Comparison of ENCODE assay signal across 23 cellular contexts in genomic region chr22:49186293-49186692, GRCh38.
"Had no signal": no experiment of that assay in that cellular context is flagged by ENCODE, and none has a peak within 500 bp of the region (broad histone marks: within the 10 kb centered on the region; RNA-seq: fewer than 3 reads in every experiment).

No MANE protein-coding gene starts in this region.

- DNase-seq: dermis blood vessel endothelial cell; effector CD4-positive, alpha-beta T cell; effector memory CD4-positive, alpha-beta T cell; gastrocnemius medialis; glutamatergic neuron; head of caudate nucleus; heart right ventricle; hippocampal formation; left cardiac atrium; left ventricle myocardium superior; mesenchymal stem cell; mucosa of descending colon; naive B cell had no signal

- H3K4me1 ChIP-seq: esophagus muscularis mucosa, gastrocnemius medialis, heart right ventricle, left lung, lower lobe of right lung had no signal

- H3K27ac ChIP-seq: coronary artery, dorsolateral prefrontal cortex, esophagus muscularis mucosa, gastrocnemius medialis, heart right ventricle, left lung, lower lobe of right lung had no signal

- H3K4me3 ChIP-seq: coronary artery, dorsolateral prefrontal cortex, esophagus muscularis mucosa, gastrocnemius medialis, heart right ventricle, left lung, lower lobe of right lung, mucosa of descending colon had no signal

- ATAC-seq: gastrocnemius medialis, heart right ventricle, left cardiac atrium, left lung, left ventricle myocardium superior, lower lobe of right lung, mucosa of descending colon had no signal

- FAIRE-seq: colon, endothelial cell of umbilical vein, islet of Langerhans, keratinocyte had no signal

- H3K9me3 ChIP-seq: esophagus muscularis mucosa, gastrocnemius medialis, left lung, lower lobe of right lung, mucosa of descending colon had no signal

- H3K36me3 ChIP-seq: esophagus muscularis mucosa, gastrocnemius medialis, heart right ventricle, left lung, lower lobe of right lung had no signal

- H3K4me1 Mint-ChIP-seq: mesothelial cell of epicardium, naive B cell had no signal

- H3K27ac Mint-ChIP-seq: mesothelial cell of epicardium, naive B cell had no signal

- H3K36me3 Mint-ChIP-seq: mesothelial cell of epicardium, naive B cell had no signal

- H3K4me3 Mint-ChIP-seq: mesothelial cell of epicardium had no signal
